ENCODE assay signal across 1 cellular context in the genomic region with DNA sequence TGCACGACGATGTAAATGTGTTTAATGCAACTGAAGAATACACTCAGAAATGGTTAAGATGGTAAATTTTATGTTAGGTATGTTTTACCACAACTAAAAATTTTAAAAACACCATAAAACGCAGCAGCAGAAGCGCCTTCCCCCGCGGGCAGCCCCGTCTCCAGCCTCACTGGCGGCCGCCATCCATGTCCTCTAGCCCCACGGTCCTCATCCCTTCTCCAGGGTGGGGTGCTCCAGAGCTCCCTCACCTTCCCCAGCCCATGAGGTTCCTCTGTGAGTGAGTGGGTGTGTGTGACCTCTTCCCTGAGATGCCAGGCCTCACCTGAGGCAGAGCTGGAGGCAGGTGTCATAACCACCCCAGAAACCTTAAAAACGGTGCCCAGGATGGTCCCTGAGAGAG.
TF ChIP-seq lines count a peak whose summit lies in the region.

No MANE protein-coding gene starts in this region.

TF ChIP-seq in H1, 55 proteins besides CTCF, POLR2A, EP300 and RAD21:
- TF ChIP-seq TCF12 (IDR thresholded peaks at IDR 0.05; ENCODE audit: low read depth, low read length) = no peak
- no peak for TF ChIP-seq TAF7 (optimal IDR thresholded peaks at IDR 0.05; ENCODE audit: borderline replicate concordance, low read depth, low read length)
- TF ChIP-seq CHD1 (IDR thresholded peaks at IDR 0.05; ENCODE audit: low read depth, low read length) = no peak
- no peak for TF ChIP-seq NRF1 (IDR thresholded peaks at IDR 0.05; ENCODE audit: low read depth, low read length)
- TF ChIP-seq, protein P1, sequence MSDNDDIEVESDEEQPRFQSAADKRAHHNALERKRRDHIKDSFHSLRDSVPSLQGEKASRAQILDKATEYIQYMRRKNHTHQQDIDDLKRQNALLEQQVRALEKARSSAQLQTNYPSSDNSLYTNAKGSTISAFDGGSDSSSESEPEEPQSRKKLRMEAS (IDR thresholded peaks at IDR 0.05) = no peak
- TF ChIP-seq FOSL1 (IDR thresholded peaks at IDR 0.05; ENCODE audit: insufficient read depth, low read depth, low read length) = no peak
- TF ChIP-seq RXRA (IDR thresholded peaks at IDR 0.05; ENCODE audit: insufficient read depth, low read depth, low read length) = no peak
- TF ChIP-seq TBP (IDR thresholded peaks at IDR 0.05; ENCODE audit: low read depth, low read length) = no peak
- TF ChIP-seq HDAC6 (IDR thresholded peaks at IDR 0.05; ENCODE audit: low read depth, low read length) = no peak
- no peak for TF ChIP-seq RFX5 (IDR thresholded peaks at IDR 0.05; ENCODE audit: borderline replicate concordance, low read depth, low read length)
- TF ChIP-seq CREB1 (IDR thresholded peaks at IDR 0.05) = no peak
- TF ChIP-seq SRF (IDR thresholded peaks at IDR 0.05; ENCODE audit: low read depth, low read length) = no peak
- no peak for TF ChIP-seq SAP30 (IDR thresholded peaks at IDR 0.05; ENCODE audit: insufficient read depth, insufficient replicate concordance, low read length)
- no peak for TF ChIP-seq ASH2L (IDR thresholded peaks at IDR 0.05; ENCODE audit: low read length)
- no peak for TF ChIP-seq ZNF274 (IDR thresholded peaks at IDR 0.05; ENCODE audit: borderline replicate concordance, extremely low read depth, low read length)
